ENCODE assay signal across 8 cellular contexts in genomic region chr3:51671090-51672082, GRCh38. TPM values are rescaled to one million over a fixed set of nuclear protein-coding genes. Genes with fewer than 3 reads are reported as not detected.
DNase-seq lines count a peak whose midpoint lies in the region; ATAC-seq and TF ChIP-seq lines count a peak whose summit lies in the region.

Gene TEX264, plus strand, starts transcription at chr3:51671252. Its CDS starts 3,053 bp downstream, at chr3:51674305.

- H3K9me3 ChIP-seq in right cardiac atrium (ENCODE audit: control insufficient read depth, low read length): no peaks in the 10 kb centered on the region
- no peaks in the 10 kb centered on the region for H3K9me3 ChIP-seq in uterus

- intact Hi-C loops in T-helper 2 cell treated with Interferon-gamma antibody and Interleukin-4, amounts not matched to agents 100 ng/mL and 5 ng/mL, for 36 hours (cut with micrococcal nuclease): loop anchor here (1.0 to 5.0 kb wide), 4 partner anchors 10 to 1054 kb away; partner anchors contain the start of gene MAPKAPK3
- intact Hi-C loops in right cardiac atrium (cut with DNase I): loop anchor here in 2 of 4 donors (5.0 to 10.0 kb wide), 2 partner anchors 169 to 277 kb away; partner anchors contain the start of genes DCAF1 (in 2 of the 2) and RBM15B (in 1 of the 2)
- intact Hi-C loops in uterus (cut with DNase I; ENCODE audit: low total_unique reads): no loop called here

- H3K4me3 ChIP-seq in GM12865 (ENCODE audit: low read depth, low read length) (peak within 1 kb of the TSS; percentile 89), HFF-Myc (replicated peaks; ENCODE audit: low read depth, low read length) (peak within 1 kb of the TSS; percentile 86), NB4 (ENCODE audit: low read depth, low read length) (peak within 1 kb of the TSS; percentile 62), right cardiac atrium (ENCODE audit: low read length) (peak within 1 kb of the TSS; percentile 70), uterus (peak within 1 kb of the TSS; percentile 59 to 96)

- under 1% methylated on average over 99 of the region's 99 CpGs for WGBS in right cardiac atrium

- ATAC-seq in right cardiac atrium: peak; percentile 94 to 96

- TF ChIP-seq POLR2A in NB4 (IDR thresholded peaks at IDR 0.05; ENCODE audit: extremely low read depth, insufficient read length) (peak; percentile 93), uterus (IDR thresholded peaks at IDR 0.05) (peak; percentile 82 to 91)

- H3K27ac ChIP-seq in angular gyrus (ENCODE audit: low read depth, low read length): peak within 1 kb of the TSS; percentile 79
- peak within 1 kb of the TSS; percentile 88 for H3K27ac ChIP-seq in right cardiac atrium (ENCODE audit: low read length)
- peak within 1 kb of the TSS; percentile 85 to 86 for H3K27ac ChIP-seq in uterus

- H3K4me1 ChIP-seq in right cardiac atrium (ENCODE audit: control insufficient read depth, insufficient read depth, low read length) (peaks cover 7% of the 10 kb centered on the region), uterus (peaks cover 6 to 9% of the 10 kb centered on the region in 2 donors)

- H3K27me3 ChIP-seq in right cardiac atrium (ENCODE audit: control insufficient read depth, insufficient read depth) (no peaks in the 10 kb centered on the region), uterus (no peaks in the 10 kb centered on the region)

- peak; percentile 95 for DNase-seq in GM12865 (ENCODE audit: low read depth)
- peak; percentile 52 for DNase-seq in HFF-Myc (ENCODE audit: extremely low read depth, low read depth)
- peak; percentile 92 for DNase-seq in NB4 (ENCODE audit: low read depth)
- DNase-seq in right cardiac atrium: peak; percentile 95 to 98 (median 97)
- DNase-seq in putamen (ENCODE audit: low spot score): peak; percentile 92
- peak; percentile 81 to 88 for DNase-seq in uterus

- TF ChIP-seq CTCF in GM12865 (IDR thresholded peaks at IDR 0.05; ENCODE audit: insufficient read depth, low read depth, low read length, missing control alignments) (no peak), HFF-Myc (IDR thresholded peaks at IDR 0.05; ENCODE audit: low read depth, low read length, missing control alignments) (no peak), NB4 (IDR thresholded peaks at IDR 0.05; ENCODE audit: low read depth, low read length) (no peak), uterus (IDR thresholded peaks at IDR 0.05) (peak in 2 of 4 experiments; percentile 6 to 23)

- no peaks in the 10 kb centered on the region for H3K36me3 ChIP-seq in uterus

RNA-seq across cellular contexts. Expression of gene TEX264, which starts in this region (rescaled TPM):
- 68.3 and 72.3 TPM in 2 replicates for total RNA-seq in T-helper 2 cell treated with Interferon-gamma antibody and Interleukin-4, amounts not matched to agents 100 ng/mL and 5 ng/mL, for 36 hours
- 10 to 100 TPM; 37.6 to 40.2 (median 38.3) TPM for total RNA-seq in right cardiac atrium
- polyA plus RNA-seq in right cardiac atrium: 67.8 TPM
- 10 to 100 TPM; 35.3 to 74.8 (median 48.8) TPM for total RNA-seq in uterus

Comparison
In these comparisons a context has a peak if more than half of its experiments do, and no peak if none do; other contexts are left out.
1. Peak in every context shown above with its lines: DNase-seq, ATAC-seq, H3K4me3 ChIP-seq and H3K27ac ChIP-seq.